23 cellular contexts compared by ENCODE assay signal in the genomic region with DNA sequence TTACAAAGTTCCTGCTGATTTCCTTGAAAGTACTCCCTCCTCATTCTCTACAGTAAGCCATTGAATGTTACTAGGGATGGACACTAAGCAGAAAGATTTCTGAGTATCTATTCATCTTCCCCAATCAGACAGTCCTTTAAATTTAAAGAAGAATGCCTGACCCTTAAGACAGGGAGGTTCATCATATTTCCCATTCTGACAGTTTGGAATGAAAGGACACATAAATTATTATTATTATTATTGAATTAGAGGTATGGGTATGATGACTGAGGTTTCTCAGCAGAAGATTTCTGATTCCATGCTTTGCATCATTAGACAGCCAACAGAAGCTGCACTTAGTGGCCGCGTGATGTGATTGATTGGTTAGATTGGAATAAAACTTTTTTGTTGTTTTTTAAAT. TPM values are rescaled to one million over a fixed set of nuclear protein-coding genes. Genes with fewer than 3 reads are reported as not detected.
DNase-seq lines count a peak whose midpoint lies in the region; ATAC-seq, FAIRE-seq and TF ChIP-seq lines count a peak whose summit lies in the region.
"Had no signal": no experiment of that assay in that cellular context is flagged by ENCODE, and none has a peak within 500 bp of the region (broad histone marks: within the 10 kb centered on the region; RNA-seq: fewer than 3 reads in every experiment).

No MANE protein-coding gene starts in this region.

- ATAC-seq in GM23338, result no peak
- peak; percentile 69 for ATAC-seq in SK-N-SH treated with all-trans-retinoic acid at 6 μM for 48 hours
- ATAC-seq in HG03108 (IDR thresholded peaks at IDR 0.05; ENCODE audit: unreplicated experiment), result no peak
- ATAC-seq: A549, HCT116 had no signal

- H3F3A ChIP-seq in GM23338 (replicated peaks; ENCODE audit: low read depth), result no peaks in the 10 kb centered on the region

- no peaks in the 10 kb centered on the region for H3K36me3 ChIP-seq in GM23338 (ENCODE audit: insufficient read depth)
- no peaks in the 10 kb centered on the region for H3K36me3 ChIP-seq in H1 (ENCODE audit: control insufficient read depth in 2 of 4, insufficient read depth in 4 of 4, low read length in 3 of 4)
- H3K36me3 ChIP-seq in neuronal stem cell (replicated peaks in 1 of 2; ENCODE audit: control insufficient read depth in 2 of 2, insufficient read depth in 2 of 2, low read length in 2 of 2), result no peaks in the 10 kb centered on the region

- no peaks in the 10 kb centered on the region for H3K27me3 ChIP-seq in GM23338 (ENCODE audit: insufficient read depth)
- no peaks in the 10 kb centered on the region for H3K27me3 ChIP-seq in H1 (replicated peaks in 1 of 4; ENCODE audit: control insufficient read depth in 3 of 4, extremely low read depth in 1 of 4, insufficient read depth in 3 of 4, low read length in 3 of 4)
- H3K27me3 ChIP-seq in neuronal stem cell (ENCODE audit: control insufficient read depth in 3 of 3, insufficient read depth in 3 of 3, low read depth in 1 of 3, low read length in 3 of 3), result no peaks in the 10 kb centered on the region

- no peaks in the 10 kb centered on the region for H3K23me2 ChIP-seq in H1 (ENCODE audit: low read depth, low read length)

- H3K9me2 ChIP-seq in GM23338 (ENCODE audit: insufficient read depth), result no peaks in the 10 kb centered on the region

- H3K79me2 ChIP-seq in GM23338 (replicated peaks; ENCODE audit: insufficient read depth) (no peaks in the 10 kb centered on the region), H1 (ENCODE audit: control insufficient read depth in 1 of 2, insufficient read depth in 2 of 2, low read length in 2 of 2) (no peaks in the 10 kb centered on the region)

- POLR2A ChIA-PET in H1 (lab: Charles Lee; ENCODE audit: partially characterized antibody), result no interaction called here

- no peak overlapping the region for H3K4me2 ChIP-seq in GM23338
- H3K4me2 ChIP-seq in H1 (ENCODE audit: insufficient read depth in 1 of 2, low read depth in 2 of 2, low read length in 2 of 2), result no peak overlapping the region
- no peak overlapping the region for H3K4me2 ChIP-seq in neuronal stem cell (ENCODE audit: insufficient read depth, low read length, poor library complexity, severe bottlenecking)
- H3K4me2 ChIP-seq: A549 had no signal

- H4K20me1 ChIP-seq in GM23338 (replicated peaks; ENCODE audit: insufficient read depth) (no peaks in the 10 kb centered on the region), H1 (replicated peaks in 1 of 2; ENCODE audit: control insufficient read depth in 1 of 2, insufficient read depth in 2 of 2, low read length in 2 of 2) (no peaks in the 10 kb centered on the region)

- TF ChIP-seq CTCF in GM23338 (conservative IDR thresholded peaks at IDR 0.05; ENCODE audit: low read depth in 2 of 2) (no peak), H1 (IDR thresholded peaks at IDR 0.05; ENCODE audit: control extremely low read depth in 1 of 3, insufficient read depth in 1 of 3, low read depth in 1 of 3, low read length in 3 of 3) (no peak)

- H4K5ac ChIP-seq in H1 (ENCODE audit: insufficient read length, low read depth, low read length), result no peak overlapping the region

- no peak overlapping the region for H3K27ac ChIP-seq in GM23338 (ENCODE audit: low read depth)
- H3K27ac ChIP-seq in H1 (ENCODE audit: low read depth, low read length), result no peak overlapping the region
- H3K27ac ChIP-seq in neuronal stem cell (replicated peaks; ENCODE audit: low read length), result peak overlapping the region; percentile 61
- H3K27ac ChIP-seq: 22Rv1, A549, C4-2B, GM23248 had no signal

- no peak overlapping the region for H3K4me3 Mint-ChIP-seq in GM23338
- H3K4me3 Mint-ChIP-seq: CD4-positive, alpha-beta T cell; HFFc6 had no signal

- no peak overlapping the region for H3K9ac ChIP-seq in H1 (replicated peaks in 1 of 4; ENCODE audit: extremely low read depth in 1 of 4, low read depth in 3 of 4, low read length in 3 of 4)
- no peak overlapping the region for H3K9ac ChIP-seq in neuronal stem cell (ENCODE audit: low read depth, low read length, poor library complexity)
- H3K9ac ChIP-seq: GM23248 had no signal

- TF ChIP-seq EP300 in H1 (IDR thresholded peaks at IDR 0.05; ENCODE audit: borderline replicate concordance in 1 of 2, low read depth in 2 of 2, low read length in 2 of 2), result no peak

- H3K18ac ChIP-seq in H1 (ENCODE audit: extremely low read depth, low read length), result no peak overlapping the region
- H3K18ac ChIP-seq in neuronal stem cell (ENCODE audit: low read length), result no peak overlapping the region

- H3K27me3 Mint-ChIP-seq in GM23338 (ENCODE audit: insufficient read depth, low read depth, poor library complexity), result no peaks in the 10 kb centered on the region
- H3K27me3 Mint-ChIP-seq: CD4-positive, alpha-beta T cell had no signal

- no peak overlapping the region for H2BK5ac ChIP-seq in H1 (ENCODE audit: low read depth, low read length)
- no peak overlapping the region for H2BK5ac ChIP-seq in neuronal stem cell (ENCODE audit: low read length)

- 93% methylated on average over 2 of the region's 2 CpGs; no CpG with 5 or more reads in 1 of the 2 experiments for WGBS in H1 (ENCODE audit: extremely low coverage in 1 of 2, insufficient coverage in 1 of 2, insufficient read length in 1 of 2, insufficient replicate concordance in 2 of 2, low coverage in 1 of 2, low lambda C conversion rate in 2 of 2, missing lambda C conversion rate in 1 of 2), 2 experiments
- WGBS in neuronal stem cell (ENCODE audit: extremely low coverage in 2 of 2, insufficient read length in 2 of 2, insufficient replicate concordance in 1 of 2), 2 donors, result no CpG with 5 or more reads among the region's 2 CpGs

- no peak overlapping the region for H4K91ac ChIP-seq in H1 (replicated peaks; ENCODE audit: insufficient read length, low read length)
- no peak overlapping the region for H4K91ac ChIP-seq in neuronal stem cell (ENCODE audit: low read depth, low read length, poor library complexity)

- no peak for TF ChIP-seq POLR2A in H1 (IDR thresholded peaks at IDR 0.05; ENCODE audit: control extremely low read depth in 1 of 2, low read depth in 2 of 2, low read length in 2 of 2)

- H3K79me1 ChIP-seq in H1 (ENCODE audit: low read depth, low read length) (no peaks in the 10 kb centered on the region), neuronal stem cell (ENCODE audit: low read depth, low read length) (no peaks in the 10 kb centered on the region)

- H2BK120ac ChIP-seq in H1 (replicated peaks; ENCODE audit: low read depth, low read length) (no peak overlapping the region), neuronal stem cell (ENCODE audit: low read depth, low read length) (no peak overlapping the region)

- H2BK20ac ChIP-seq in H1 (ENCODE audit: low read length), result no peak overlapping the region

- H3K4me1 ChIP-seq in GM23338 (ENCODE audit: insufficient read depth), result peaks cover 15% of the 10 kb centered on the region
- H3K4me1 ChIP-seq in H1 (replicated peaks in 1 of 4; ENCODE audit: control insufficient read depth in 3 of 4, insufficient read depth in 4 of 4, low read length in 3 of 4), result peaks cover 0 to 12% (median 1%) of the 10 kb centered on the region in 4 experiments; a peak in 2 of 7 replicates
- peaks cover 5 to 16% of the 10 kb centered on the region in 2 donors for H3K4me1 ChIP-seq in neuronal stem cell (ENCODE audit: control insufficient read depth in 2 of 2, insufficient read depth in 1 of 2, low read depth in 1 of 2, low read length in 2 of 2)
- H3K4me1 ChIP-seq: A549, Caco-2 had no signal

- CTCF ChIA-PET in H1 (lab: Charles Lee; ENCODE audit: partially characterized antibody), result no interaction called here

- H2AFZ ChIP-seq in GM23338, result peak overlapping the region; percentile 52; the same call in 1 of the 2 replicates
- H2AFZ ChIP-seq in H1 (ENCODE audit: low read length), result peak overlapping the region; percentile 92
- peak overlapping the region; percentile 82 for H2AFZ ChIP-seq in neuronal stem cell (ENCODE audit: low read length)
- H2AFZ ChIP-seq: GM23248 had no signal

- H3K14ac ChIP-seq in H1 (ENCODE audit: insufficient read length) (no peak overlapping the region), neuronal stem cell (ENCODE audit: low read length) (no peak overlapping the region)

- no peak for TF ChIP-seq RAD21 in H1 (IDR thresholded peaks at IDR 0.05 in 1 of 2, conservative IDR thresholded peaks at IDR 0.05 in 1 of 2; ENCODE audit: low read depth in 2 of 2, low read length in 2 of 2)

- H3K23ac ChIP-seq in H1 (ENCODE audit: insufficient read length), result no peak overlapping the region
- no peak overlapping the region for H3K23ac ChIP-seq in neuronal stem cell (ENCODE audit: low read depth, low read length, poor library complexity)

- no peaks in the 10 kb centered on the region for H3K36me3 Mint-ChIP-seq in GM23338 (ENCODE audit: low read depth)

- no peak overlapping the region for H4K8ac ChIP-seq in H1 (ENCODE audit: extremely low read depth, insufficient read depth, low read length)
- no peak overlapping the region for H4K8ac ChIP-seq in neuronal stem cell (ENCODE audit: low read depth, low read length)

- H2BK12ac ChIP-seq in H1 (ENCODE audit: low read depth, low read length) (no peak overlapping the region), neuronal stem cell (ENCODE audit: low read length) (no peak overlapping the region)

- H3K4me3 ChIP-seq in GM23338 (no peak overlapping the region), H1 (ENCODE audit: extremely low read depth in 1 of 4, insufficient read depth in 2 of 4, low read depth in 3 of 4, low read length in 4 of 4) (no peak overlapping the region), neuronal stem cell (ENCODE audit: low read length in 2 of 2) (no peak overlapping the region)
- H3K4me3 ChIP-seq: A549, GM23248 had no signal

- no peak overlapping the region for H3K56ac ChIP-seq in H1 (replicated peaks; ENCODE audit: insufficient read length, low read depth, low read length)

- H2AK5ac ChIP-seq in H1 (ENCODE audit: low read depth, low read length) (no peak overlapping the region), neuronal stem cell (ENCODE audit: low read depth, low read length) (no peak overlapping the region)

- FAIRE-seq in H1 (lab: Jason Lieb, UNC), result no peak
- FAIRE-seq: A549, D721Med, G401.6, GM12892, GM18507, HTR-8/SVneo had no signal

- H2BK15ac ChIP-seq in H1 (ENCODE audit: low read length) (no peak overlapping the region), neuronal stem cell (ENCODE audit: low read length) (no peak overlapping the region)

- H3K4ac ChIP-seq in H1 (replicated peaks; ENCODE audit: insufficient read length, low read depth, low read length), result no peak overlapping the region
- no peak overlapping the region for H3K4ac ChIP-seq in neuronal stem cell (ENCODE audit: low read length)

- peaks cover 14% of the 10 kb centered on the region; the same call in 2 of the 3 replicates for H3K4me1 Mint-ChIP-seq in GM23338

- H3K9me3 ChIP-seq in H1 (ENCODE audit: insufficient read depth in 2 of 2, low read depth in 1 of 2, low read length in 1 of 2) (no peaks in the 10 kb centered on the region), neuronal stem cell (replicated peaks in 1 of 2; ENCODE audit: control insufficient read depth in 2 of 2, insufficient read depth in 1 of 2, low read depth in 1 of 2, low read length in 2 of 2) (no peaks in the 10 kb centered on the region)
- H3K9me3 ChIP-seq: A549, Caco-2 had no signal

- no peaks in the 10 kb centered on the region for H3K9me3 Mint-ChIP-seq in GM23338
- H3K9me3 Mint-ChIP-seq: CD4-positive, alpha-beta T cell; HFFc6 had no signal

- no peak for DNase-seq in GM23338 (ENCODE audit: low spot score)
- DNase-seq in H1 (ENCODE audit: low read depth in 1 of 2, low spot score in 2 of 2), result no peak
- DNase-seq in neuronal stem cell (ENCODE audit: low spot score), result no peak
- no peak for DNase-seq in NCI-H526 treated with DMSO at 0.1 percent for 48 hours (lab: John Stamatoyannopoulos, UW)
- no peak for DNase-seq in hepatic stellate cell (ENCODE audit: low spot score)
- DNase-seq in NCI-H345 treated with DMSO at 0.1 percent for 48 hours (lab: John Stamatoyannopoulos, UW; ENCODE audit: unreplicated experiment), result no peak
- DNase-seq: AML-193; Caco-2; CD4-positive, alpha-beta T cell; GM23248; H7; HFFc6 had no signal

- no peak overlapping the region for H3K27ac Mint-ChIP-seq in GM23338
- H3K27ac Mint-ChIP-seq: CD4-positive, alpha-beta T cell; HFFc6 had no signal

RNA-seq across cellular contexts. Expression of a gene that starts 36.0 kb away (rescaled TPM):
- total RNA-seq in GM23338 (2014; rRNA removed; shearing (Covaris generic)), result 6.1 and 6.8 TPM in 2 replicates
- polyA plus RNA-seq in GM23338 (2016; fragmentation: Nextera tagmentation; extraction: Ambion mirVana) (0.53 and 0.68 TPM in 2 replicates), H1 (2011; rRNA removed) (0.78 and 1.3 TPM in 2 replicates)
- total RNA-seq in H1 (2021; fragmentation: NEBNext Ultra II Directional; extraction: Animal tissue kit (Norgen Biotek cat#: 25700)), result 5.0 and 5.3 TPM in 2 replicates
- polyA plus RNA-seq in H1 (2011; cell fraction: cytosol; rRNA removed), result 1.0 TPM
- 2.5 TPM for polyA plus RNA-seq in H1 (2011; cell fraction: nucleus; rRNA removed)
- 1.3 to 1.4 TPM (median 1.4 TPM) in 4 replicates for polyA plus RNA-seq in H1 (2012, experiment 1 of 2)
- 0.07 TPM for polyA plus RNA-seq in H1 (2012, experiment 2 of 2)
- 2.6 TPM for polyA plus RNA-seq in H1 (2013, experiment 1 of 2)
- polyA plus RNA-seq in H1 (2013, experiment 2 of 2), result 2.0 TPM
- polyA minus RNA-seq in H1 (2011; rRNA and poly(A)+ RNA removed), result 8.6 and 20.5 TPM in 2 replicates
- polyA minus RNA-seq in H1 (2011; cell fraction: cytosol; rRNA and poly(A)+ RNA removed), result 4.0 TPM
- 17.3 TPM for polyA minus RNA-seq in H1 (2011; cell fraction: nucleus; rRNA and poly(A)+ RNA removed)
- polyA plus RNA-seq in neuronal stem cell (2013, experiment 1 of 2), result 1.1 TPM
- 1.1 TPM for polyA plus RNA-seq in neuronal stem cell (2013, experiment 2 of 2)
- total RNA-seq: CD4-positive, alpha-beta T cell had no signal
